Comparison of ENCODE assay signal across 33 cellular contexts in genomic region chr5:132021654-132022053, GRCh38. TPM values are rescaled to one million over a fixed set of nuclear protein-coding genes. Genes with fewer than 3 reads are reported as not detected.
"Had no signal": no experiment of that assay in that cellular context is flagged by ENCODE, and none has a peak within 500 bp of the region (broad histone marks: within the 10 kb centered on the region; RNA-seq: fewer than 3 reads in every experiment).

No MANE protein-coding gene starts in this region.

- H3K27ac ChIP-seq: Peyer's patch, RWPE1 had no signal

- H3K27me3 ChIP-seq: Peyer's patch had no signal

- H3K4me3 ChIP-seq: MG63, Peyer's patch had no signal

- H3K9me3 ChIP-seq: MG63, Peyer's patch had no signal

- H3K36me3 ChIP-seq: MG63, Peyer's patch had no signal

- H3K36me3 Mint-ChIP-seq: activated naive CD4-positive, alpha-beta T cell treated with anti-CD3 and anti-CD28 coated beads, Interleukin-2, amount 50 U/mL, for 72 hours; brain; WTC11 had no signal

- DNase-seq: activated CD4-positive, alpha-beta T cell treated with anti-CD3 and anti-CD28 coated beads for 36 hours; activated CD4-positive, alpha-beta T cell treated with anti-CD3 and anti-CD28 coated beads, Interleukin-2, amount 10 ng/mL, durations not matched to agents 7 days and 5 days; activated CD4-positive, alpha-beta T cell treated with anti-CD3 and anti-CD28 coated beads, Interleukin-2, amount 50 U/mL, for 48 hours; activated CD8-positive, alpha-beta T cell treated with anti-CD3 and anti-CD28 coated beads, Interleukin-2, amount 10 ng/mL, durations not matched to agents 7 days and 5 days; activated gamma-delta T cell treated with Interleukin-2 at 50 U/mL for 16 hours; activated naive CD4-positive, alpha-beta T cell treated with anti-CD3 and anti-CD28 coated beads for 36 hours; activated T-cell treated with anti-CD3 and anti-CD28 coated beads, Interleukin-2, amount 50 U/mL, for 24 hours; anterior cingulate cortex; caudate nucleus; cerebellar nuclear complex; MG63; NCI-H1048; NCI-H1436 treated with DMSO at 0.1 percent for 48 hours; NCI-H187; NCI-H2029 treated with DMSO at 0.1 percent for 48 hours; NCI-H2107; NCI-H2171; NCI-H510A; NCI-H526; NCI-H748 treated with DMSO at 0.1 percent for 48 hours; NK-92 treated with Interleukin-12 subunit alpha and Interleukin-12 subunit beta, amount 100 ng/mL, for 24 hours; Peyer's patch; Right ventricle myocardium superior; SW 1271; T-helper 1 cell; T1000 had no signal

- H3K9me3 Mint-ChIP-seq: activated CD4-positive, alpha-beta T cell treated with anti-CD3 and anti-CD28 coated beads, Interleukin-2, amount 10 ng/mL, durations not matched to agents 7 days and 5 days; activated naive CD4-positive, alpha-beta T cell treated with anti-CD3 and anti-CD28 coated beads for 36 hours; activated naive CD4-positive, alpha-beta T cell treated with anti-CD3 and anti-CD28 coated beads, Interleukin-2, amount 50 U/mL, for 72 hours; activated T-cell treated with anti-CD3 and anti-CD28 coated beads, Interleukin-2, amount 50 U/mL, for 24 hours; WTC11 had no signal

- ATAC-seq: activated CD4-positive, alpha-beta T cell treated with anti-CD3 and anti-CD28 coated beads for 36 hours; activated CD4-positive, CD25-positive, alpha-beta regulatory T cell treated with anti-CD3 and anti-CD28 coated beads, Interleukin-2, amount 50 U/mL, for 24 hours; activated CD8-positive, alpha-beta T cell treated with anti-CD3 and anti-CD28 coated beads, Interleukin-2, amount 10 ng/mL, durations not matched to agents 7 days and 5 days; activated naive CD4-positive, alpha-beta T cell treated with anti-CD3 and anti-CD28 coated beads, Interleukin-2, amount 50 U/mL, for 72 hours; WTC11 had no signal

- H3K27ac Mint-ChIP-seq: activated naive CD4-positive, alpha-beta T cell treated with anti-CD3 and anti-CD28 coated beads for 36 hours; brain; WTC11 had no signal

- H3K4me3 Mint-ChIP-seq: activated CD4-positive, alpha-beta T cell treated with anti-CD3 and anti-CD28 coated beads for 36 hours; activated naive CD4-positive, alpha-beta T cell treated with anti-CD3 and anti-CD28 coated beads for 36 hours; brain; WTC11 had no signal

RNA-seq across cellular contexts. Expression of gene IL3, which starts 38.8 kb away (rescaled TPM):
- total RNA-seq: activated CD8-positive, alpha-beta T cell treated with anti-CD3 and anti-CD28 coated beads, Interleukin-2, amount 10 ng/mL, durations not matched to agents 7 days and 5 days; activated naive CD4-positive, alpha-beta T cell treated with anti-CD3 and anti-CD28 coated beads for 36 hours; bronchial epithelial cell; PC-3; Peyer's patch; Right ventricle myocardium superior; WTC11 had no signal

RNA-seq across cellular contexts. Expression of gene CSF2, which starts 51.9 kb away (rescaled TPM):
- total RNA-seq: bronchial epithelial cell, Peyer's patch, Right ventricle myocardium superior, WTC11 had no signal
